In genomic region chr17:73363788-73364522, GRCh38 we compare ENCODE assay signal across 1 cellular context.
A peak's percentile ranks its signal among the peaks of the same experiment; 100 is the strongest.
TF ChIP-seq lines count a peak whose summit lies in the region.

No MANE protein-coding gene starts in this region.

TF ChIP-seq in HepG2, 621 proteins besides CTCF, POLR2A, EP300 and RAD21 (continued from another document):
- TF ChIP-seq ZNF280B (CRISPR knock-in tag; IDR thresholded peaks at IDR 0.05; ENCODE audit: borderline replicate concordance) (0 out of 2 replicates have a peak, but pooled peaks have one; percentile 24), ZNF18 (CRISPR knock-in tag; IDR thresholded peaks at IDR 0.05; ENCODE audit: insufficient replicate concordance) (no peak), ZNF788 (CRISPR knock-in tag; IDR thresholded peaks at IDR 0.05; ENCODE audit: borderline replicate concordance) (0 out of 2 replicates have a peak, but pooled peaks have one; percentile 35), MXD3 (CRISPR knock-in tag; IDR thresholded peaks at IDR 0.05) (no peak), ZNF747 (CRISPR knock-in tag; IDR thresholded peaks at IDR 0.05; ENCODE audit: borderline replicate concordance) (no peak), ZNF687 (CRISPR knock-in tag; IDR thresholded peaks at IDR 0.05) (peak; percentile 47), ZBTB43 (CRISPR knock-in tag; conservative IDR thresholded peaks at IDR 0.05) (no peak), HNRNPH1 (optimal IDR thresholded peaks at IDR 0.05; ENCODE audit: low read depth, low read length) (no peak), TCF7 (IDR thresholded peaks at IDR 0.05; ENCODE audit: low read depth) (no peak), DMTF1 (CRISPR knock-in tag; IDR thresholded peaks at IDR 0.05) (no peak), PCBP2 (optimal IDR thresholded peaks at IDR 0.05; ENCODE audit: low read depth, low read length, poor library complexity, severe bottlenecking) (no peak), EHMT2 (IDR thresholded peaks at IDR 0.05; ENCODE audit: borderline replicate concordance, low read depth, low read length) (no peak), SIN3A (IDR thresholded peaks at IDR 0.05; ENCODE audit: borderline replicate concordance, low read depth, low read length) (no peak), NR2F1 (CRISPR knock-in tag; IDR thresholded peaks at IDR 0.05) (no peak), KDM6A (CRISPR knock-in tag; IDR thresholded peaks at IDR 0.05; ENCODE audit: low read depth) (no peak), ZNF546 (CRISPR knock-in tag; conservative IDR thresholded peaks at IDR 0.05) (no peak), ETV6 (CRISPR knock-in tag; conservative IDR thresholded peaks at IDR 0.05) (no peak), ZFP82 (CRISPR knock-in tag; IDR thresholded peaks at IDR 0.05; ENCODE audit: borderline replicate concordance) (no peak)
TF ChIP-seq in HepG2: peak in this region for 9.
